In the genomic region with DNA sequence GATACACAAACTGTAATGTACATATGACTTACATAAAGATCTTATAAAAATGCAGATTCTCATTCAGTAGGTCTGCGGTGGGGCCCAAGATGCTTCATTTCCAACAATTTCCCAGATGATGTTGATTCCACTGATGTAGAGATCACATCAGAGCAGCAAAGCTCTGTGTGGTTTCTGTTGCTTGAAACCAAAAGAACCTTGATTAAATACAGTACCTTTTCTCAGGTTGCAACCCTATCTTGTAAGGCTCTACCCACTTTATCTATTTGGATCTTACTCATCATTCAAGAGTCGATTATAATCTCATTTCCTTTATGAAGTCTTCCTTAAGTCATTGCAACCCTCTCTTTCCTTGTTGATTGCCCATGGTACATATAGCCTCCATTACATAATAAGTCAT, we compare ENCODE assay signal across 34 cellular contexts.
"Had no signal": no experiment of that assay in that cellular context is flagged by ENCODE, and none has a peak within 500 bp of the region (broad histone marks: within the 10 kb centered on the region; RNA-seq: fewer than 3 reads in every experiment).

No MANE protein-coding gene starts in this region.

- H3K27me3 Mint-ChIP-seq: activated B cell treated with CpG ODN at 0.5 μM for 24 hours; activated CD4-positive, alpha-beta memory T cell treated with anti-CD3 and anti-CD28 coated beads for 36 hours; activated CD4-positive, alpha-beta T cell treated with anti-CD3 and anti-CD28 coated beads, Interleukin-2, amount 10 ng/mL, durations not matched to agents 24 days and 14 days; activated CD8-positive, alpha-beta T cell treated with anti-CD3 and anti-CD28 coated beads for 36 hours; activated naive CD4-positive, alpha-beta T cell treated with anti-CD3 and anti-CD28 coated beads, Interleukin-2, amount 10 ng/mL, durations not matched to agents 7 days and 5 days; activated naive CD4-positive, alpha-beta T cell treated with anti-CD3 and anti-CD28 coated beads, Interleukin-2, amount 50 U/mL, for 24 hours; activated naive CD8-positive, alpha-beta T cell; activated naive CD8-positive, alpha-beta T cell treated with anti-CD3 and anti-CD28 coated beads, Interleukin-2, amount 10 ng/mL, durations not matched to agents 7 days and 5 days; activated naive CD8-positive, alpha-beta T cell treated with anti-CD3 and anti-CD28 coated beads, Interleukin-2, amount 50 U/mL, for 24 hours had no signal

- H3K4me3 ChIP-seq: ascending aorta, body of pancreas, breast epithelium had no signal

- DNase-seq: activated B cell treated with CpG ODN at 0.5 μM for 24 hours; activated CD4-positive, alpha-beta memory T cell treated with anti-CD3 and anti-CD28 coated beads for 36 hours; activated CD4-positive, alpha-beta T cell treated with anti-CD3 and anti-CD28 coated beads, Interleukin-2, amount 10 ng/mL, durations not matched to agents 24 days and 14 days; activated CD4-positive, alpha-beta T cell treated with anti-CD3 and anti-CD28 coated beads, Interleukin-2, amount 50 U/mL, for 1 hour; activated CD4-positive, alpha-beta T cell treated with anti-CD3 and anti-CD28 coated beads, Interleukin-2, amount 50 U/mL, for 4 hours; activated CD4-positive, CD25-positive, alpha-beta regulatory T cell treated with anti-CD3 and anti-CD28 coated beads, Interleukin-2, amount 50 U/mL, for 72 hours; activated CD8-positive, alpha-beta memory T cell treated with anti-CD3 and anti-CD28 coated beads, Interleukin-2, amount 50 U/mL, for 4 hours; activated CD8-positive, alpha-beta T cell treated with anti-CD3 and anti-CD28 coated beads for 36 hours; activated effector memory CD4-positive, alpha-beta T cell treated with Interleukin-2 at 50 U/mL for 16 hours; activated gamma-delta T cell; activated naive CD4-positive, alpha-beta T cell treated with anti-CD3 and anti-CD28 coated beads, Interleukin-2, amount 10 ng/mL, durations not matched to agents 7 days and 5 days; activated naive CD4-positive, alpha-beta T cell treated with Interleukin-2 at 50 U/mL for 16 hours; activated naive CD8-positive, alpha-beta T cell treated with anti-CD3 and anti-CD28 coated beads, Interleukin-2, amount 10 ng/mL, durations not matched to agents 7 days and 5 days; activated naive CD8-positive, alpha-beta T cell treated with anti-CD3 and anti-CD28 coated beads, Interleukin-2, amount 50 U/mL, for 24 hours; activated T-cell treated with anti-CD3 and anti-CD28 coated beads for 4 hours; activated T-cell treated with anti-CD3 and anti-CD28 coated beads, Interleukin-2, amount 50 U/mL, for 1 hour; activated T-cell treated with anti-CD3 and anti-CD28 coated beads, Interleukin-2, amount 50 U/mL, for 4 hours; amygdala; anterior cingulate cortex; body of pancreas; brain microvascular endothelial cell; central memory CD4-positive, alpha-beta T cell; SW 1271; T-helper 9 cell had no signal

- H3K27ac ChIP-seq: ascending aorta, body of pancreas, brain microvascular endothelial cell, breast epithelium, VCaP had no signal

- H3K27me3 ChIP-seq: ascending aorta, body of pancreas, brain microvascular endothelial cell had no signal

- H3K36me3 Mint-ChIP-seq: activated CD4-positive, alpha-beta memory T cell treated with anti-CD3 and anti-CD28 coated beads for 36 hours; activated naive CD4-positive, alpha-beta T cell treated with anti-CD3 and anti-CD28 coated beads, Interleukin-2, amount 10 ng/mL, durations not matched to agents 7 days and 5 days; activated naive CD4-positive, alpha-beta T cell treated with anti-CD3 and anti-CD28 coated beads, Interleukin-2, amount 50 U/mL, for 24 hours; activated naive CD8-positive, alpha-beta T cell; activated naive CD8-positive, alpha-beta T cell treated with anti-CD3 and anti-CD28 coated beads, Interleukin-2, amount 10 ng/mL, durations not matched to agents 7 days and 5 days had no signal

- ATAC-seq: activated CD8-positive, alpha-beta T cell treated with anti-CD3 and anti-CD28 coated beads for 36 hours; activated naive CD8-positive, alpha-beta T cell treated with anti-CD3 and anti-CD28 coated beads, Interleukin-2, amount 50 U/mL, for 24 hours; body of pancreas had no signal

- H3K9me3 ChIP-seq: ascending aorta, body of pancreas had no signal

- H3K27ac Mint-ChIP-seq: activated B cell treated with CpG ODN at 0.5 μM for 24 hours; activated CD4-positive, alpha-beta memory T cell treated with anti-CD3 and anti-CD28 coated beads for 36 hours; activated CD4-positive, alpha-beta T cell treated with anti-CD3 and anti-CD28 coated beads, Interleukin-2, amount 10 ng/mL, durations not matched to agents 24 days and 14 days; activated CD8-positive, alpha-beta T cell treated with anti-CD3 and anti-CD28 coated beads for 36 hours; activated naive CD4-positive, alpha-beta T cell treated with anti-CD3 and anti-CD28 coated beads, Interleukin-2, amount 10 ng/mL, durations not matched to agents 7 days and 5 days; activated naive CD4-positive, alpha-beta T cell treated with anti-CD3 and anti-CD28 coated beads, Interleukin-2, amount 50 U/mL, for 24 hours; activated naive CD8-positive, alpha-beta T cell; activated naive CD8-positive, alpha-beta T cell treated with anti-CD3 and anti-CD28 coated beads, Interleukin-2, amount 10 ng/mL, durations not matched to agents 7 days and 5 days; activated naive CD8-positive, alpha-beta T cell treated with anti-CD3 and anti-CD28 coated beads, Interleukin-2, amount 50 U/mL, for 24 hours; activated T-helper 1 cell treated with anti-CD3 and anti-CD28 coated beads, Interleukin-12 subunit alpha, Interleukin-12 subunit beta, Interleukin-2, Interleukin-4 antibody, amounts not matched to agents 30 ng/mL and 10 ng/mL and 1 ng/mL, durations not matched to agents 14 hours and 24 hours and 36 hours; activated T-helper 2 cell treated with anti-CD3 and anti-CD28 coated beads, Interferon-gamma antibody, Interleukin-2, Interleukin-4, amounts not matched to agents 10 μg/mL and 5 μg/mL and 100 μg/mL, durations not matched to agents 14 hours and 24 hours and 36 hours; T-helper 1 cell treated with Interleukin-12 subunit alpha and Interleukin-12 subunit beta and Interleukin-4 antibody, amounts not matched to agents 30 μg/mL and 1 μg/mL, for 36 hours; T-helper 2 cell treated with Interferon-gamma antibody and Interleukin-4, amounts not matched to agents 5 μg/mL and 100 μg/mL, for 36 hours had no signal

- H3K4me1 Mint-ChIP-seq: activated B cell treated with CpG ODN at 0.5 μM for 24 hours; activated CD4-positive, alpha-beta T cell treated with anti-CD3 and anti-CD28 coated beads, Interleukin-2, amount 10 ng/mL, durations not matched to agents 24 days and 14 days; activated naive CD4-positive, alpha-beta T cell treated with anti-CD3 and anti-CD28 coated beads, Interleukin-2, amount 10 ng/mL, durations not matched to agents 7 days and 5 days; activated naive CD4-positive, alpha-beta T cell treated with anti-CD3 and anti-CD28 coated beads, Interleukin-2, amount 50 U/mL, for 24 hours; activated naive CD8-positive, alpha-beta T cell treated with anti-CD3 and anti-CD28 coated beads, Interleukin-2, amount 10 ng/mL, durations not matched to agents 7 days and 5 days; activated naive CD8-positive, alpha-beta T cell treated with anti-CD3 and anti-CD28 coated beads, Interleukin-2, amount 50 U/mL, for 24 hours had no signal

- H3K36me3 ChIP-seq: ascending aorta, brain microvascular endothelial cell, breast epithelium had no signal

- H3K4me1 ChIP-seq: ascending aorta, body of pancreas, breast epithelium had no signal

- H3K4me3 Mint-ChIP-seq: activated B cell treated with CpG ODN at 0.5 μM for 24 hours; activated CD4-positive, alpha-beta memory T cell treated with anti-CD3 and anti-CD28 coated beads for 36 hours; activated CD4-positive, alpha-beta T cell treated with anti-CD3 and anti-CD28 coated beads, Interleukin-2, amount 10 ng/mL, durations not matched to agents 24 days and 14 days; activated CD8-positive, alpha-beta T cell treated with anti-CD3 and anti-CD28 coated beads for 36 hours; activated naive CD4-positive, alpha-beta T cell treated with anti-CD3 and anti-CD28 coated beads, Interleukin-2, amount 10 ng/mL, durations not matched to agents 7 days and 5 days; activated naive CD4-positive, alpha-beta T cell treated with anti-CD3 and anti-CD28 coated beads, Interleukin-2, amount 50 U/mL, for 24 hours; activated naive CD8-positive, alpha-beta T cell; activated naive CD8-positive, alpha-beta T cell treated with anti-CD3 and anti-CD28 coated beads, Interleukin-2, amount 10 ng/mL, durations not matched to agents 7 days and 5 days; activated naive CD8-positive, alpha-beta T cell treated with anti-CD3 and anti-CD28 coated beads, Interleukin-2, amount 50 U/mL, for 24 hours; activated T-cell treated with anti-CD3 and anti-CD28 coated beads, Interleukin-2, amount 50 U/mL, for 4 hours; activated T-helper 1 cell treated with anti-CD3 and anti-CD28 coated beads, Interleukin-12 subunit alpha, Interleukin-12 subunit beta, Interleukin-2, Interleukin-4 antibody, amounts not matched to agents 30 ng/mL and 10 ng/mL and 1 ng/mL, durations not matched to agents 14 hours and 24 hours and 36 hours; T-helper 1 cell treated with Interleukin-12 subunit alpha and Interleukin-12 subunit beta and Interleukin-4 antibody, amounts not matched to agents 30 μg/mL and 1 μg/mL, for 36 hours; T-helper 2 cell treated with Interferon-gamma antibody and Interleukin-4, amounts not matched to agents 5 μg/mL and 100 μg/mL, for 36 hours had no signal

- H3K9me3 Mint-ChIP-seq: activated B cell treated with CpG ODN at 0.5 μM for 24 hours; activated CD4-positive, alpha-beta memory T cell treated with anti-CD3 and anti-CD28 coated beads for 36 hours; activated CD4-positive, alpha-beta T cell treated with anti-CD3 and anti-CD28 coated beads, Interleukin-2, amount 10 ng/mL, durations not matched to agents 24 days and 14 days; activated CD8-positive, alpha-beta T cell treated with anti-CD3 and anti-CD28 coated beads for 36 hours; activated naive CD4-positive, alpha-beta T cell treated with anti-CD3 and anti-CD28 coated beads, Interleukin-2, amount 10 ng/mL, durations not matched to agents 7 days and 5 days; activated naive CD4-positive, alpha-beta T cell treated with anti-CD3 and anti-CD28 coated beads, Interleukin-2, amount 50 U/mL, for 24 hours; activated naive CD8-positive, alpha-beta T cell treated with anti-CD3 and anti-CD28 coated beads, Interleukin-2, amount 10 ng/mL, durations not matched to agents 7 days and 5 days; activated naive CD8-positive, alpha-beta T cell treated with anti-CD3 and anti-CD28 coated beads, Interleukin-2, amount 50 U/mL, for 24 hours; activated T-cell treated with anti-CD3 and anti-CD28 coated beads, Interleukin-2, amount 50 U/mL, for 4 hours; activated T-helper 1 cell treated with anti-CD3 and anti-CD28 coated beads, Interleukin-12 subunit alpha, Interleukin-12 subunit beta, Interleukin-2, Interleukin-4 antibody, amounts not matched to agents 30 ng/mL and 10 ng/mL and 1 ng/mL, durations not matched to agents 14 hours and 24 hours and 36 hours; activated T-helper 2 cell treated with anti-CD3 and anti-CD28 coated beads, Interferon-gamma antibody, Interleukin-2, Interleukin-4, amounts not matched to agents 10 μg/mL and 5 μg/mL and 100 μg/mL, durations not matched to agents 14 hours and 24 hours and 36 hours; T-helper 1 cell treated with Interleukin-12 subunit alpha and Interleukin-12 subunit beta and Interleukin-4 antibody, amounts not matched to agents 30 μg/mL and 1 μg/mL, for 36 hours; T-helper 2 cell treated with Interferon-gamma antibody and Interleukin-4, amounts not matched to agents 5 μg/mL and 100 μg/mL, for 36 hours had no signal

- FAIRE-seq: TTC549 had no signal
